Comparison of ENCODE assay signal across 13 cellular contexts in genomic region chr5:158978061-158978745, GRCh38.
DNase-seq lines count a peak whose midpoint lies in the region; ATAC-seq and TF ChIP-seq lines count a peak whose summit lies in the region.
"Had no signal": no experiment of that assay in that cellular context is flagged by ENCODE, and none has a peak within 500 bp of the region (broad histone marks: within the 10 kb centered on the region; RNA-seq: fewer than 3 reads in every experiment).

No MANE protein-coding gene starts in this region.

- H3K27ac ChIP-seq in ascending aorta (peak overlapping the region; percentile 83), gastrocnemius medialis (peak overlapping the region in 3 of 4 donors; percentile 38 to 50 (median 41))
- H3K27ac ChIP-seq: SK-N-MC had no signal

- H3K27ac Mint-ChIP-seq in Calu3 (ENCODE audit: unreplicated experiment) = peak overlapping the region; percentile 30
- H3K27ac Mint-ChIP-seq: CD8-positive, alpha-beta memory T cell had no signal

- no peaks in the 10 kb centered on the region for H3K27me3 Mint-ChIP-seq in Calu3 (ENCODE audit: unreplicated experiment)

- H3K4me3 Mint-ChIP-seq in Calu3 (ENCODE audit: low read depth, unreplicated experiment) = no peak overlapping the region
- H3K4me3 Mint-ChIP-seq: CD8-positive, alpha-beta memory T cell had no signal

- H3K9me3 ChIP-seq in ascending aorta (no peaks in the 10 kb centered on the region), gastrocnemius medialis (no peaks in the 10 kb centered on the region), BE2C (no peaks in the 10 kb centered on the region)

- CTCF ChIA-PET in Calu3 (lab: Charles Lee) = interaction anchor here (0.6 to 1.1 kb wide), 2 partner anchors 10 to 22 kb away, joined by 4 to 7 read pairs; no protein-coding TSS in a partner anchor

- intact Hi-C loops in Calu3 (cut with micrococcal nuclease; ENCODE audit: unreplicated experiment) (loop anchor here (5.0 kb wide), 1 partner anchor 281 kb away; no protein-coding TSS in a partner anchor), ascending aorta (cut with DNase I) (loop anchor here (2.0 to 5.0 kb wide), 4 partner anchors 69 to 276 kb away; no protein-coding TSS in a partner anchor), gastrocnemius medialis (cut with DNase I; ENCODE audit: low total_unique reads) (no loop called here)

- H3K4me1 Mint-ChIP-seq in Calu3 (ENCODE audit: low read depth, unreplicated experiment) = peaks cover 38% of the 10 kb centered on the region
- H3K4me1 Mint-ChIP-seq: CD8-positive, alpha-beta memory T cell had no signal

- no peaks in the 10 kb centered on the region for H3K36me3 Mint-ChIP-seq in Calu3 (ENCODE audit: insufficient read depth, unreplicated experiment)
- H3K36me3 Mint-ChIP-seq: CD8-positive, alpha-beta memory T cell had no signal

- no peak for TF ChIP-seq POLR2A in gastrocnemius medialis (IDR thresholded peaks at IDR 0.05)

- no peaks in the 10 kb centered on the region for H3K36me3 ChIP-seq in ascending aorta
- H3K36me3 ChIP-seq in gastrocnemius medialis = no peaks in the 10 kb centered on the region
- H3K36me3 ChIP-seq in BE2C = no peaks in the 10 kb centered on the region; the same call in 1 of the 2 replicates

- DNase-seq in Calu3 = no peak
- no peak for DNase-seq in ascending aorta (ENCODE audit: low spot score in 2 of 2)
- DNase-seq in fibroblast of the aortic adventitia (ENCODE audit: low read depth) = peak; percentile 85
- no peak for DNase-seq in gastrocnemius medialis
- no peak for DNase-seq in BE2C
- DNase-seq in stimulated activated CD4-positive, alpha-beta T cell treated with anti-CD3 and anti-CD28 coated beads, Interleukin-15, amount 100 ng/mL, for 24 hours = no peak
- DNase-seq: amniotic stem cell; CD8-positive, alpha-beta memory T cell; NCI-H2029; stimulated activated naive CD4-positive, alpha-beta T cell treated with Interleukin-2 at 50 U/mL for 16 hours had no signal

- no peaks in the 10 kb centered on the region for H3K9me3 Mint-ChIP-seq in Calu3 (ENCODE audit: low read depth, unreplicated experiment)
- H3K9me3 Mint-ChIP-seq: CD8-positive, alpha-beta memory T cell had no signal

- BruUV-seq in Calu3 (replicated peaks; lab: Mats Ljungman, UMichigan) = no TSS peak

- ATAC-seq in gastrocnemius medialis = no peak
- ATAC-seq in HG03025 (IDR thresholded peaks at IDR 0.05; ENCODE audit: low FRiP score, unreplicated experiment) = no peak
- ATAC-seq in GM21717 (IDR thresholded peaks at IDR 0.05; ENCODE audit: unreplicated experiment) = no peak

- no peak for TF ChIP-seq CTCF in Calu3 (IDR thresholded peaks at IDR 0.05; ENCODE audit: unreplicated experiment)
- TF ChIP-seq CTCF in ascending aorta (IDR thresholded peaks at IDR 0.05) = no peak
- TF ChIP-seq CTCF in fibroblast of the aortic adventitia (IDR thresholded peaks at IDR 0.05; ENCODE audit: insufficient read depth, low read length) = no peak
- TF ChIP-seq CTCF in gastrocnemius medialis (IDR thresholded peaks at IDR 0.05 in 4 of 5, conservative IDR thresholded peaks at IDR 0.05 in 1 of 5) = no peak
- TF ChIP-seq CTCF in BE2C (IDR thresholded peaks at IDR 0.05; ENCODE audit: low read depth, low read length) = no peak

- H3K27me3 ChIP-seq in ascending aorta (no peaks in the 10 kb centered on the region), gastrocnemius medialis (no peaks in the 10 kb centered on the region), BE2C (no peaks in the 10 kb centered on the region)

- peak overlapping the region in 1 of 2 donors; percentile 35 for H3K4me3 ChIP-seq in ascending aorta
- H3K4me3 ChIP-seq in fibroblast of the aortic adventitia (ENCODE audit: low read depth, low read length) = no peak overlapping the region
- no peak overlapping the region for H3K4me3 ChIP-seq in gastrocnemius medialis
- H3K4me3 ChIP-seq in BE2C (ENCODE audit: low read depth, low read length) = no peak overlapping the region
- H3K4me3 ChIP-seq: SK-N-MC had no signal

- in situ Hi-C loops in gastrocnemius medialis (cut with MboI; ENCODE audit: low sequenced_read_pairs in 4 of 4) = no loop called here

- peaks cover 7 to 43% of the 10 kb centered on the region in 2 donors for H3K4me1 ChIP-seq in ascending aorta
- peaks cover 7 to 31% of the 10 kb centered on the region in 2 donors for H3K4me1 ChIP-seq in gastrocnemius medialis
- peaks cover 19% of the 10 kb centered on the region for H3K4me1 ChIP-seq in BE2C
